In genomic region chr9:132239999-132240859, GRCh38 we compare ENCODE assay signal across 8 cellular contexts.
DNase-seq lines count a peak whose midpoint lies in the region; ATAC-seq and TF ChIP-seq lines count a peak whose summit lies in the region.

No MANE protein-coding gene starts in this region.

- H3K4me3 Mint-ChIP-seq in activated CD4-positive, alpha-beta memory T cell treated with anti-CD3 and anti-CD28 coated beads, Interleukin-2, amount 10 ng/mL, durations not matched to agents 7 days and 5 days: no peak overlapping the region

- no peaks in the 10 kb centered on the region for H3K9me2 ChIP-seq in SK-N-SH

- in situ Hi-C loops in Panc1 (cut with HindIII; ENCODE audit: low pct_unique_long_range_greater_than_20kb, low sequenced_read_pairs): no loop called here

- H3K27me3 ChIP-seq in SK-N-SH (ENCODE audit: insufficient read depth) (no peaks in the 10 kb centered on the region), Panc1 (ENCODE audit: control insufficient read depth, insufficient read depth, low read length) (no peaks in the 10 kb centered on the region), gastroesophageal sphincter (peaks cover 12% of the 10 kb centered on the region), smooth muscle cell (ENCODE audit: low read depth) (peaks cover 77% of the 10 kb centered on the region)

- H4K20me1 ChIP-seq in SK-N-SH (ENCODE audit: insufficient read depth) (0 out of 2 replicates have a peak, but pooled peaks cover 14% of the 10 kb centered on the region), smooth muscle cell (ENCODE audit: low read depth) (no peaks in the 10 kb centered on the region)

- H3K9me3 ChIP-seq in SK-N-SH (no peaks in the 10 kb centered on the region), Panc1 (ENCODE audit: control insufficient read depth, insufficient read depth, low read depth, low read length) (no peaks in the 10 kb centered on the region), gastroesophageal sphincter (no peaks in the 10 kb centered on the region), smooth muscle cell (replicated peaks; ENCODE audit: low read depth) (no peaks in the 10 kb centered on the region)

- TF ChIP-seq RAD21 in SK-N-SH (IDR thresholded peaks at IDR 0.05; ENCODE audit: low read length): no peak

- H2AFZ ChIP-seq in SK-N-SH (ENCODE audit: low read depth): no peak overlapping the region
- no peak overlapping the region for H2AFZ ChIP-seq in smooth muscle cell (ENCODE audit: low read depth)

- H3K4me2 ChIP-seq in SK-N-SH (peak overlapping the region; percentile 93; the same call in 1 of the 2 replicates), smooth muscle cell (peak overlapping the region; percentile 93)

- peaks cover 9% of the 10 kb centered on the region for H3K4me1 Mint-ChIP-seq in activated CD4-positive, alpha-beta memory T cell treated with anti-CD3 and anti-CD28 coated beads, Interleukin-2, amount 10 ng/mL, durations not matched to agents 7 days and 5 days

- peaks cover 0 to 30% of the 10 kb centered on the region in 2 experiments; a peak in 2 of 4 replicates for H3K4me1 ChIP-seq in SK-N-SH (ENCODE audit: control insufficient read depth in 1 of 2, insufficient read depth in 2 of 2, low read depth in 1 of 2, low read length in 1 of 2)
- no peaks in the 10 kb centered on the region; the same call in none of the 2 replicates for H3K4me1 ChIP-seq in Panc1 (ENCODE audit: control insufficient read depth, insufficient read depth, low read length)
- peaks cover 0 to 43% (median 5%) of the 10 kb centered on the region in 3 donors for H3K4me1 ChIP-seq in gastroesophageal sphincter
- peaks cover 7% of the 10 kb centered on the region for H3K4me1 ChIP-seq in smooth muscle cell (ENCODE audit: low read depth)

- peaks cover 6% of the 10 kb centered on the region for H3F3A ChIP-seq in SK-N-SH (replicated peaks; ENCODE audit: insufficient read depth)
- no peaks in the 10 kb centered on the region for H3F3A ChIP-seq in smooth muscle cell (ENCODE audit: low read depth)

- CTCF ChIA-PET in SK-N-SH (lab: Yijun Ruan, JAX): interaction anchor here (0.6 to 12.6 kb wide), 10 partner anchors 13 to 482 kb away, joined by 3 to 218 read pairs (median 15); partner anchors contain the start of gene NTNG2
- CTCF ChIA-PET in Panc1 (lab: Charles Lee): no interaction called here
- CTCF ChIA-PET in activated CD4-positive, alpha-beta memory T cell treated with anti-CD3 and anti-CD28 coated beads, Interleukin-2, amount 10 ng/mL, durations not matched to agents 7 days and 5 days (lab: Charles Lee): interaction anchor here (0.6 to 4.4 kb wide), 6 partner anchors 13 to 482 kb away, joined by 3 to 28 read pairs (median 4); no protein-coding TSS in a partner anchor

- H3K27ac ChIP-seq in SK-N-SH (ENCODE audit: low read depth in 2 of 2, low read length in 1 of 2): peak overlapping the region in 1 of 2 experiments; percentile 65; a peak in 2 of 4 replicates
- no peak overlapping the region for H3K27ac ChIP-seq in Panc1 (ENCODE audit: low read length)
- peak overlapping the region in 3 of 4 donors; percentile 59 to 71 (median 67) for H3K27ac ChIP-seq in gastroesophageal sphincter
- H3K27ac ChIP-seq in smooth muscle cell (ENCODE audit: low read depth): no peak overlapping the region

- ATAC-seq in SK-N-SH treated with all-trans-retinoic acid at 6 μM for 48 hours: no peak
- ATAC-seq in Panc1: no peak
- ATAC-seq in gastroesophageal sphincter: no peak
- ATAC-seq in sciatic nerve: no peak

- TF ChIP-seq EP300 in SK-N-SH (IDR thresholded peaks at IDR 0.05; ENCODE audit: borderline replicate concordance in 1 of 2, low read depth in 1 of 2, low read length in 1 of 2) (peak in 1 of 2 experiments; percentile 17; a peak in 1 of 4 replicates), gastroesophageal sphincter (IDR thresholded peaks at IDR 0.05) (no peak)

- BruUV-seq in Panc1 (replicated peaks; lab: Mats Ljungman, UMichigan): no TSS peak

- 72% methylated on average over 9 of the region's 22 CpGs for WGBS in SK-N-SH (ENCODE audit: low lambda C conversion rate)
- 40 to 100% methylated on average over 1 of the region's 22 CpGs for WGBS in gastroesophageal sphincter (ENCODE audit: low coverage in 1 of 2), 2 donors
- 55% methylated on average over 22 of the region's 22 CpGs for WGBS in smooth muscle cell (ENCODE audit: low lambda C conversion rate)

- H3K27me3 Mint-ChIP-seq in activated CD4-positive, alpha-beta memory T cell treated with anti-CD3 and anti-CD28 coated beads, Interleukin-2, amount 10 ng/mL, durations not matched to agents 7 days and 5 days: peaks cover 26% of the 10 kb centered on the region

- DNase-seq in SK-N-SH: peak; percentile 75
- DNase-seq in Panc1 (ENCODE audit: low read depth, low spot score): no peak
- DNase-seq in smooth muscle cell (lab: John Stamatoyannopoulos, UW; ENCODE audit: unreplicated experiment): no peak
- no peak for DNase-seq in NCI-H128 (lab: John Stamatoyannopoulos, UW; ENCODE audit: unreplicated experiment)
- DNase-seq in sciatic nerve (ENCODE audit: low spot score): no peak
- DNase-seq in activated CD4-positive, alpha-beta memory T cell treated with anti-CD3 and anti-CD28 coated beads, Interleukin-2, amount 10 ng/mL, durations not matched to agents 7 days and 5 days: no peak

- no peaks in the 10 kb centered on the region for H3K79me2 ChIP-seq in SK-N-SH (ENCODE audit: insufficient read depth)
- H3K79me2 ChIP-seq in smooth muscle cell (ENCODE audit: low read depth): no peaks in the 10 kb centered on the region

- intact Hi-C loops in Panc1 (cut with micrococcal nuclease; ENCODE audit: unreplicated experiment): loop anchor here (5.0 kb wide), 1 partner anchor 73 kb away; no protein-coding TSS in a partner anchor
- intact Hi-C loops in sciatic nerve (cut with DNase I): loop anchor here (5.0 kb wide), 1 partner anchor 478 kb away; no protein-coding TSS in a partner anchor

- H3K9me3 Mint-ChIP-seq in activated CD4-positive, alpha-beta memory T cell treated with anti-CD3 and anti-CD28 coated beads, Interleukin-2, amount 10 ng/mL, durations not matched to agents 7 days and 5 days: no peaks in the 10 kb centered on the region

- H3K36me3 Mint-ChIP-seq in activated CD4-positive, alpha-beta memory T cell treated with anti-CD3 and anti-CD28 coated beads, Interleukin-2, amount 10 ng/mL, durations not matched to agents 7 days and 5 days (ENCODE audit: low read depth): peaks cover 3% of the 10 kb centered on the region

- H3K9ac ChIP-seq in SK-N-SH (no peak overlapping the region), smooth muscle cell (ENCODE audit: low read depth) (no peak overlapping the region)

- no peak overlapping the region for H3K27ac Mint-ChIP-seq in activated CD4-positive, alpha-beta memory T cell treated with anti-CD3 and anti-CD28 coated beads, Interleukin-2, amount 10 ng/mL, durations not matched to agents 7 days and 5 days

- H3K36me3 ChIP-seq in SK-N-SH (replicated peaks in 1 of 2; ENCODE audit: control insufficient read depth in 1 of 2, insufficient read depth in 2 of 2, low read length in 1 of 2) (no peaks in the 10 kb centered on the region), Panc1 (ENCODE audit: control insufficient read depth, insufficient read depth, low read length) (no peaks in the 10 kb centered on the region), gastroesophageal sphincter (no peaks in the 10 kb centered on the region), smooth muscle cell (ENCODE audit: low read depth) (no peaks in the 10 kb centered on the region)

- POLR2A ChIA-PET in SK-N-SH (lab: Yijun Ruan, JAX): interaction anchor here (1.1 to 1.3 kb wide), 2 partner anchors 57 to 72 kb away, joined by 5 read pairs; no protein-coding TSS in a partner anchor
- POLR2A ChIA-PET in Panc1 (lab: Charles Lee): no interaction called here
- POLR2A ChIA-PET in activated CD4-positive, alpha-beta memory T cell treated with anti-CD3 and anti-CD28 coated beads, Interleukin-2, amount 10 ng/mL, durations not matched to agents 7 days and 5 days (lab: Charles Lee): interaction anchor here (1.1 to 1.8 kb wide), 2 partner anchors 161 to 512 kb away, joined by 5 to 6 read pairs; partner anchors contain the start of gene MED27

- TF ChIP-seq POLR2A in gastroesophageal sphincter (IDR thresholded peaks at IDR 0.05): no peak

- TF ChIP-seq CTCF in SK-N-SH (IDR thresholded peaks at IDR 0.05): no peak
- no peak for TF ChIP-seq CTCF in Panc1 (IDR thresholded peaks at IDR 0.05)
- TF ChIP-seq CTCF in gastroesophageal sphincter (IDR thresholded peaks at IDR 0.05): no peak
- no peak for TF ChIP-seq CTCF in smooth muscle cell (IDR thresholded peaks at IDR 0.05; ENCODE audit: borderline replicate concordance, insufficient read depth, poor library complexity, severe bottlenecking)

- H3K4me3 ChIP-seq in SK-N-SH (ENCODE audit: low read depth in 2 of 2, low read length in 1 of 2): peak overlapping the region in 1 of 2 experiments; percentile 39; a peak in 2 of 4 replicates
- H3K4me3 ChIP-seq in Panc1 (ENCODE audit: low read depth in 2 of 2, low read length in 2 of 2): peak overlapping the region; percentile 42 to 45
- H3K4me3 ChIP-seq in gastroesophageal sphincter: peak overlapping the region; percentile 48 to 66
- H3K4me3 ChIP-seq in smooth muscle cell: peak overlapping the region; percentile 66

TF ChIP-seq in SK-N-SH treated with all-trans-retinoic acid at 6 μM for 48 hours, 23 proteins besides CTCF, POLR2A, EP300 and RAD21 (continues in another document):
- TF ChIP-seq ESRRG (CRISPR knock-in tag; IDR thresholded peaks at IDR 0.05) (no peak), ZFP30 (CRISPR knock-in tag; IDR thresholded peaks at IDR 0.05) (no peak), TOX (CRISPR knock-in tag; IDR thresholded peaks at IDR 0.05; ENCODE audit: borderline replicate concordance) (no peak), SNAI2 (CRISPR knock-in tag; IDR thresholded peaks at IDR 0.05) (no peak), ZNF70 (CRISPR knock-in tag; IDR thresholded peaks at IDR 0.05) (no peak), CREB5 (CRISPR knock-in tag; IDR thresholded peaks at IDR 0.05; ENCODE audit: low read depth) (no peak), ZNF565 (CRISPR knock-in tag; conservative IDR thresholded peaks at IDR 0.05; ENCODE audit: low read depth) (no peak)

Comparison
In these comparisons a context has a peak if more than half of its experiments do, and no peak if none do; other contexts are left out.
1. H3K27ac ChIP-seq: peak in gastroesophageal sphincter (3 of 4); none in Panc1 (single experiment) and smooth muscle cell (single experiment).